1 cellular context compared by ENCODE assay signal in genomic region chr11:61769169-61769920, GRCh38.
TF ChIP-seq lines count a peak whose summit lies in the region.

No MANE protein-coding gene starts in this region.

TF ChIP-seq in HepG2, 621 proteins besides CTCF, POLR2A, EP300 and RAD21 (continued from another document and continues in another):
- no peak for TF ChIP-seq MXI1 (IDR thresholded peaks at IDR 0.05; ENCODE audit: borderline replicate concordance, low read depth, low read length)
- peak; percentile 59 for TF ChIP-seq STAG1 (CRISPR knock-in tag; IDR thresholded peaks at IDR 0.05)
- no peak; the same call in 1 of the 2 replicates for TF ChIP-seq ARID4A (CRISPR knock-in tag; IDR thresholded peaks at IDR 0.05; ENCODE audit: borderline replicate concordance)
- no peak for TF ChIP-seq ZNF841 (CRISPR knock-in tag; IDR thresholded peaks at IDR 0.05; ENCODE audit: borderline replicate concordance)
- TF ChIP-seq TEAD2 (CRISPR knock-in tag; IDR thresholded peaks at IDR 0.05): no peak
- TF ChIP-seq ZSCAN21 (CRISPR knock-in tag; IDR thresholded peaks at IDR 0.05; ENCODE audit: borderline replicate concordance): no peak
- no peak for TF ChIP-seq ZNF878 (CRISPR knock-in tag; IDR thresholded peaks at IDR 0.05)
- TF ChIP-seq LCORL (IDR thresholded peaks at IDR 0.05): peak; percentile 74; the same call in 1 of the 2 replicates
- peak; percentile 99 for TF ChIP-seq LCORL (CRISPR knock-in tag; IDR thresholded peaks at IDR 0.05)
- TF ChIP-seq ZNF792 (CRISPR knock-in tag; IDR thresholded peaks at IDR 0.05): no peak; the same call in 1 of the 2 replicates
- TF ChIP-seq SP4 (CRISPR knock-in tag; IDR thresholded peaks at IDR 0.05): no peak
- no peak for TF ChIP-seq TRIM22 (IDR thresholded peaks at IDR 0.05)
- no peak for TF ChIP-seq ZNF225 (CRISPR knock-in tag; IDR thresholded peaks at IDR 0.05)
- peak; percentile 74 for TF ChIP-seq ZGPAT (CRISPR knock-in tag; IDR thresholded peaks at IDR 0.05)
- TF ChIP-seq GATAD2A (CRISPR knock-in tag; IDR thresholded peaks at IDR 0.05): peak; percentile 89
- no peak for TF ChIP-seq ARID3A (IDR thresholded peaks at IDR 0.05; ENCODE audit: low read depth, low read length)
- TF ChIP-seq FOXA3 (CRISPR knock-in tag; IDR thresholded peaks at IDR 0.05): peak; percentile 74
- TF ChIP-seq HIC2 (CRISPR knock-in tag; IDR thresholded peaks at IDR 0.05; ENCODE audit: low read depth): peak; percentile 87; the same call in 1 of the 2 replicates
- no peak for TF ChIP-seq ZNF367 (CRISPR knock-in tag; IDR thresholded peaks at IDR 0.05; ENCODE audit: borderline replicate concordance)
- TF ChIP-seq ZBTB1 (CRISPR knock-in tag; IDR thresholded peaks at IDR 0.05; ENCODE audit: borderline replicate concordance): no peak
- TF ChIP-seq SMAD9 (CRISPR knock-in tag; IDR thresholded peaks at IDR 0.05): peak; percentile 87; the same call in 1 of the 2 replicates
- TF ChIP-seq HMG20A (CRISPR knock-in tag; IDR thresholded peaks at IDR 0.05; ENCODE audit: borderline replicate concordance): peak; percentile 43; the same call in 1 of the 2 replicates
- no peak; the same call in 1 of the 2 replicates for TF ChIP-seq ZNF605 (CRISPR knock-in tag; IDR thresholded peaks at IDR 0.05)
- no peak for TF ChIP-seq ZNF777 (CRISPR knock-in tag; IDR thresholded peaks at IDR 0.05)
- peak; percentile 66 for TF ChIP-seq TCF7 (IDR thresholded peaks at IDR 0.05; ENCODE audit: low read depth)
- TF ChIP-seq SP5 (CRISPR knock-in tag; IDR thresholded peaks at IDR 0.05; ENCODE audit: borderline replicate concordance, low read depth): peak; percentile 34; the same call in 1 of the 2 replicates
- TF ChIP-seq ARID5B (CRISPR knock-in tag; IDR thresholded peaks at IDR 0.05): peak; percentile 63
- TF ChIP-seq SNAI1 (CRISPR knock-in tag; IDR thresholded peaks at IDR 0.05; ENCODE audit: borderline replicate concordance): peak; percentile 55; the same call in 1 of the 2 replicates
- TF ChIP-seq MTERF4 (CRISPR knock-in tag; IDR thresholded peaks at IDR 0.05): 0 out of 2 replicates have a peak, but pooled peaks have one; percentile 62
- 0 out of 2 replicates have a peak, but pooled peaks have one; percentile 32 for TF ChIP-seq ZNF704 (CRISPR knock-in tag; IDR thresholded peaks at IDR 0.05; ENCODE audit: borderline replicate concordance)
- TF ChIP-seq TCF12 (IDR thresholded peaks at IDR 0.05): no peak
- no peak for TF ChIP-seq TCF12 (CRISPR knock-in tag; IDR thresholded peaks at IDR 0.05)
- peak; percentile 57; the same call in 1 of the 2 replicates for TF ChIP-seq ZNF331 (CRISPR knock-in tag; IDR thresholded peaks at IDR 0.05)
- peak; percentile 41; the same call in 1 of the 2 replicates for TF ChIP-seq TFDP2 (CRISPR knock-in tag; IDR thresholded peaks at IDR 0.05)
- TF ChIP-seq HOXA7 (CRISPR knock-in tag; IDR thresholded peaks at IDR 0.05): no peak
- peak in 1 of 2 experiments; percentile 82; a peak in 3 of 4 replicates for TF ChIP-seq NR2F1 (CRISPR knock-in tag; IDR thresholded peaks at IDR 0.05)
- TF ChIP-seq ZBTB3 (CRISPR knock-in tag; IDR thresholded peaks at IDR 0.05; ENCODE audit: borderline replicate concordance, low read depth): 0 out of 2 replicates have a peak, but pooled peaks have one; percentile 77
- peak; percentile 60; the same call in 1 of the 2 replicates for TF ChIP-seq MAZ (IDR thresholded peaks at IDR 0.05; ENCODE audit: borderline replicate concordance, low read depth, low read length)
- peak; percentile 72 for TF ChIP-seq MAZ (CRISPR knock-in tag; IDR thresholded peaks at IDR 0.05; ENCODE audit: low read depth)
- peak; percentile 50; the same call in 1 of the 2 replicates for TF ChIP-seq SAP130 (CRISPR knock-in tag; IDR thresholded peaks at IDR 0.05; ENCODE audit: low read depth)
- TF ChIP-seq ZNF292 (CRISPR knock-in tag; IDR thresholded peaks at IDR 0.05; ENCODE audit: borderline replicate concordance, low read depth): no peak
- peak; percentile 24; the same call in 1 of the 2 replicates for TF ChIP-seq YEATS4 (CRISPR knock-in tag; IDR thresholded peaks at IDR 0.05; ENCODE audit: borderline replicate concordance)
- peak; percentile 39; the same call in 1 of the 2 replicates for TF ChIP-seq KAT8 (CRISPR knock-in tag; IDR thresholded peaks at IDR 0.05)
- TF ChIP-seq CBX5 (CRISPR knock-in tag; IDR thresholded peaks at IDR 0.05; ENCODE audit: borderline replicate concordance): peak; percentile 48; the same call in 1 of the 2 replicates
- TF ChIP-seq PPARG (CRISPR knock-in tag; conservative IDR thresholded peaks at IDR 0.05): peak; percentile 75
- peak; percentile 82 for TF ChIP-seq RXRB (CRISPR knock-in tag; IDR thresholded peaks at IDR 0.05; ENCODE audit: borderline replicate concordance)
- peak; percentile 93 for TF ChIP-seq DPF2 (CRISPR knock-in tag; IDR thresholded peaks at IDR 0.05; ENCODE audit: borderline replicate concordance, low read depth)
- no peak for TF ChIP-seq CAMTA2 (CRISPR knock-in tag; IDR thresholded peaks at IDR 0.05; ENCODE audit: borderline replicate concordance)
- no peak for TF ChIP-seq ZNF430 (CRISPR knock-in tag; IDR thresholded peaks at IDR 0.05)
